ENCODE assay signal across 18 cellular contexts in genomic region chr10:477620-478019, GRCh38.
DNase-seq lines count a peak whose midpoint lies in the region; ATAC-seq and TF ChIP-seq lines count a peak whose summit lies in the region.
"Had no signal": no experiment of that assay in that cellular context is flagged by ENCODE, and none has a peak within 500 bp of the region (broad histone marks: within the 10 kb centered on the region; RNA-seq: fewer than 3 reads in every experiment).

No MANE protein-coding gene starts in this region.

- no peak for TF ChIP-seq CTCF in CD4-positive, alpha-beta T cell (IDR thresholded peaks at IDR 0.05)
- no peak for TF ChIP-seq CTCF in endothelial cell (IDR thresholded peaks at IDR 0.05; ENCODE audit: unreplicated experiment)
- no peak for TF ChIP-seq CTCF in gastrocnemius medialis (IDR thresholded peaks at IDR 0.05 in 4 of 5, conservative IDR thresholded peaks at IDR 0.05 in 1 of 5)

- no peak overlapping the region for H3K27ac ChIP-seq in CD4-positive, alpha-beta T cell (ENCODE audit: low read depth, low read length)
- H3K27ac ChIP-seq in gastrocnemius medialis = no peak overlapping the region
- H3K27ac ChIP-seq: HL-60 had no signal

- H3K27me3 Mint-ChIP-seq in activated CD4-positive, alpha-beta T cell treated with anti-CD3 and anti-CD28 coated beads, Interleukin-2, amount 10 ng/mL, durations not matched to agents 24 days and 14 days = no peaks in the 10 kb centered on the region
- no peaks in the 10 kb centered on the region for H3K27me3 Mint-ChIP-seq in CD4-positive, alpha-beta T cell
- no peaks in the 10 kb centered on the region for H3K27me3 Mint-ChIP-seq in activated T-helper 1 cell treated with anti-CD3 and anti-CD28 coated beads, Interleukin-12 subunit alpha, Interleukin-12 subunit beta, Interleukin-2, Interleukin-4 antibody, amounts not matched to agents 30 ng/mL and 10 ng/mL and 1 ng/mL, durations not matched to agents 14 hours and 24 hours and 36 hours (ENCODE audit: insufficient read depth)
- H3K27me3 Mint-ChIP-seq in endothelial cell (ENCODE audit: unreplicated experiment) = peaks cover 20% of the 10 kb centered on the region

- H3K4me3 Mint-ChIP-seq in activated CD4-positive, alpha-beta T cell treated with anti-CD3 and anti-CD28 coated beads, Interleukin-2, amount 10 ng/mL, durations not matched to agents 24 days and 14 days = no peak overlapping the region
- no peak overlapping the region for H3K4me3 Mint-ChIP-seq in CD4-positive, alpha-beta T cell
- H3K4me3 Mint-ChIP-seq in activated T-helper 1 cell treated with anti-CD3 and anti-CD28 coated beads, Interleukin-12 subunit alpha, Interleukin-12 subunit beta, Interleukin-2, Interleukin-4 antibody, amounts not matched to agents 30 ng/mL and 10 ng/mL and 1 ng/mL, durations not matched to agents 14 hours and 24 hours and 36 hours = no peak overlapping the region
- peak overlapping the region; percentile 62 for H3K4me3 Mint-ChIP-seq in endothelial cell (ENCODE audit: unreplicated experiment)

- intact Hi-C loops in activated CD4-positive, alpha-beta T cell treated with anti-CD3 and anti-CD28 coated beads, Interleukin-2, amount 10 ng/mL, durations not matched to agents 24 days and 14 days (cut with micrococcal nuclease) = no loop called here
- intact Hi-C loops in CD4-positive, alpha-beta T cell (cut with DNase I, micrococcal nuclease) = no loop called here
- intact Hi-C loops in activated T-helper 1 cell treated with anti-CD3 and anti-CD28 coated beads, Interleukin-12 subunit alpha, Interleukin-12 subunit beta, Interleukin-2, Interleukin-4 antibody, amounts not matched to agents 30 ng/mL and 10 ng/mL and 1 ng/mL, durations not matched to agents 14 hours and 24 hours and 36 hours (cut with micrococcal nuclease) = no loop called here
- intact Hi-C loops in gastrocnemius medialis (cut with DNase I; ENCODE audit: low total_unique reads) = no loop called here

- no peak for TF ChIP-seq POLR2A in gastrocnemius medialis (IDR thresholded peaks at IDR 0.05)

- in situ Hi-C loops in gastrocnemius medialis (cut with MboI; ENCODE audit: low sequenced_read_pairs in 4 of 4) = no loop called here

- CTCF ChIA-PET in CD4-positive, alpha-beta T cell (lab: Charles Lee) = no interaction called here

- H3K27ac Mint-ChIP-seq in activated CD4-positive, alpha-beta T cell treated with anti-CD3 and anti-CD28 coated beads, Interleukin-2, amount 10 ng/mL, durations not matched to agents 24 days and 14 days = peak overlapping the region; percentile 45
- H3K27ac Mint-ChIP-seq in CD4-positive, alpha-beta T cell = peak overlapping the region; percentile 44
- peak overlapping the region; percentile 55 for H3K27ac Mint-ChIP-seq in activated T-helper 1 cell treated with anti-CD3 and anti-CD28 coated beads, Interleukin-12 subunit alpha, Interleukin-12 subunit beta, Interleukin-2, Interleukin-4 antibody, amounts not matched to agents 30 ng/mL and 10 ng/mL and 1 ng/mL, durations not matched to agents 14 hours and 24 hours and 36 hours
- H3K27ac Mint-ChIP-seq in endothelial cell (ENCODE audit: unreplicated experiment) = peak overlapping the region; percentile 81

- no peak for ATAC-seq in CD4-positive, alpha-beta T cell (ENCODE audit: poor library complexity)
- no peak for ATAC-seq in gastrocnemius medialis
- ATAC-seq: GM12878 had no signal

- no peak overlapping the region for H3K4me3 ChIP-seq in gastrocnemius medialis
- H3K4me3 ChIP-seq: GM12878 had no signal

- no peaks in the 10 kb centered on the region for H3K9me3 ChIP-seq in CD4-positive, alpha-beta T cell (ENCODE audit: control insufficient read depth, low read length)
- H3K9me3 ChIP-seq in gastrocnemius medialis = no peaks in the 10 kb centered on the region

- H3K9me3 Mint-ChIP-seq in activated CD4-positive, alpha-beta T cell treated with anti-CD3 and anti-CD28 coated beads, Interleukin-2, amount 10 ng/mL, durations not matched to agents 24 days and 14 days = peaks cover 13% of the 10 kb centered on the region
- H3K9me3 Mint-ChIP-seq in CD4-positive, alpha-beta T cell = peaks cover 7% of the 10 kb centered on the region
- H3K9me3 Mint-ChIP-seq in activated T-helper 1 cell treated with anti-CD3 and anti-CD28 coated beads, Interleukin-12 subunit alpha, Interleukin-12 subunit beta, Interleukin-2, Interleukin-4 antibody, amounts not matched to agents 30 ng/mL and 10 ng/mL and 1 ng/mL, durations not matched to agents 14 hours and 24 hours and 36 hours = peaks cover 16% of the 10 kb centered on the region
- H3K9me3 Mint-ChIP-seq in endothelial cell (ENCODE audit: unreplicated experiment) = peaks cover 14% of the 10 kb centered on the region

- H3K36me3 Mint-ChIP-seq in activated CD4-positive, alpha-beta T cell treated with anti-CD3 and anti-CD28 coated beads, Interleukin-2, amount 10 ng/mL, durations not matched to agents 24 days and 14 days (ENCODE audit: low read depth) = peaks cover 11% of the 10 kb centered on the region
- peaks cover 26% of the 10 kb centered on the region for H3K36me3 Mint-ChIP-seq in CD4-positive, alpha-beta T cell (ENCODE audit: low read depth)
- H3K36me3 Mint-ChIP-seq in activated T-helper 1 cell treated with anti-CD3 and anti-CD28 coated beads, Interleukin-12 subunit alpha, Interleukin-12 subunit beta, Interleukin-2, Interleukin-4 antibody, amounts not matched to agents 30 ng/mL and 10 ng/mL and 1 ng/mL, durations not matched to agents 14 hours and 24 hours and 36 hours (ENCODE audit: low read depth) = peaks cover 8% of the 10 kb centered on the region
- H3K36me3 Mint-ChIP-seq in endothelial cell (ENCODE audit: low read depth, unreplicated experiment) = peaks cover 34% of the 10 kb centered on the region

- H3K27me3 ChIP-seq in CD4-positive, alpha-beta T cell (ENCODE audit: control insufficient read depth, insufficient read depth, low read length) = no peaks in the 10 kb centered on the region
- H3K27me3 ChIP-seq in gastrocnemius medialis = no peaks in the 10 kb centered on the region

- H3K36me3 ChIP-seq in gastrocnemius medialis = no peaks in the 10 kb centered on the region

- peaks cover 3% of the 10 kb centered on the region for H3K4me1 Mint-ChIP-seq in activated CD4-positive, alpha-beta T cell treated with anti-CD3 and anti-CD28 coated beads, Interleukin-2, amount 10 ng/mL, durations not matched to agents 24 days and 14 days
- peaks cover 11% of the 10 kb centered on the region for H3K4me1 Mint-ChIP-seq in CD4-positive, alpha-beta T cell (ENCODE audit: low read depth)
- peaks cover 5% of the 10 kb centered on the region for H3K4me1 Mint-ChIP-seq in activated T-helper 1 cell treated with anti-CD3 and anti-CD28 coated beads, Interleukin-12 subunit alpha, Interleukin-12 subunit beta, Interleukin-2, Interleukin-4 antibody, amounts not matched to agents 30 ng/mL and 10 ng/mL and 1 ng/mL, durations not matched to agents 14 hours and 24 hours and 36 hours (ENCODE audit: low read depth)
- peaks cover 9% of the 10 kb centered on the region for H3K4me1 Mint-ChIP-seq in endothelial cell (ENCODE audit: unreplicated experiment)

- POLR2A ChIA-PET in CD4-positive, alpha-beta T cell (lab: Charles Lee) = no interaction called here

- peaks cover 25% of the 10 kb centered on the region in 2 donors for H3K4me1 ChIP-seq in gastrocnemius medialis

- no peak for DNase-seq in activated CD4-positive, alpha-beta T cell treated with anti-CD3 and anti-CD28 coated beads, Interleukin-2, amount 10 ng/mL, durations not matched to agents 24 days and 14 days
- DNase-seq in activated CD4-positive, alpha-beta T cell treated with anti-CD3 and anti-CD28 coated beads, Interleukin-2, amount 50 U/mL, for 1 hour = no peak
- no peak for DNase-seq in CD4-positive, alpha-beta T cell
- DNase-seq in activated T-helper 1 cell treated with anti-CD3 and anti-CD28 coated beads, Interleukin-12 subunit alpha, Interleukin-12 subunit beta, Interleukin-2, Interleukin-4 antibody, amounts not matched to agents 30 ng/mL and 10 ng/mL and 1 ng/mL, durations not matched to agents 14 hours and 24 hours and 36 hours (ENCODE audit: low spot score) = no peak
- DNase-seq in endothelial cell (ENCODE audit: low spot score) (no peak), NCI-H1694 (lab: John Stamatoyannopoulos, UW) (no peak), gastrocnemius medialis (no peak)
- no peak for DNase-seq in activated CD8-positive, alpha-beta memory T cell treated with anti-CD3 and anti-CD28 coated beads for 24 hours
- DNase-seq: DMS 273 treated with DMSO at 0.1 percent for 48 hours, GDM1, HCEC 1CT, NCI-H1105 treated with DMSO at 0.1 percent for 48 hours, NCI-H187, NCI-H510A, NCI-H774, RPMI8226 had no signal
